In the genomic region with DNA sequence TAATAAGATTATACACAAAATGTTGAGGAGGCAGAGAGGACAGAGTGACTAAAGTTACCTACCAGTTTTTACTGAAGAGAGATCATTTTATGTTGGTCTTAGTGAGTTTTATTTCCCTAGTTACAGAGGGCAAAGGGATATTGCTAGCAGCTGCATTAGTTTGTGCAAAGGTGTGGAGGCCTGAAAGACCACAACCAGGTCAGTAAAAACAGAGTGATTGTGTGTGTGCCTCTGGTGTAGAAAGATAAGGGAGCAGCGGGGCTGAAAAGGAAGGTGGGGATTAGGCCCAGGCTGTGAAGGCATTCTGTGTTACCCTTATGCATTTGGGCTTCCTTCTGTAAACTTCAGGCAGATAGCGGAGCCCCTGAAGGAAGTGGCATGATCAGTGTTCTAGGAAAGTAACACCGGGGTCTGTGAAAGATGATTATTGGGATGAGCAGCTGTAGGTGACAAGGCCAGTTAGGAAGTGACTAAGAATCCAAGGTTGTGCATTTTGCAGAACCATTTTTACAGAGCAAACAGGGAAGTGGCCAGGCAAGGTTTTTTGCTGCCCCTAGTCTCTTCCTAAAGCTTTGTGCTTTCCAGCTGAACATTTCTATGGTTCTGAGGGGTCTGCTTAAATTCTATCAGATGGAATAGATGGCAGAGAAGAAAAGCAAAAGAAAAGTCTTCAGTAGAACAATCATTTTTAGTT, we compare ENCODE assay signal across 1 cellular context.
TF ChIP-seq lines count a peak whose summit lies in the region.

No MANE protein-coding gene starts in this region.

TF ChIP-seq in K562, 482 proteins besides CTCF, POLR2A, EP300 and RAD21 (continued from another document and continues in another):
- TF ChIP-seq KLF6 (CRISPR knock-in tag; IDR thresholded peaks at IDR 0.05; ENCODE audit: borderline replicate concordance) (no peak), FOXP1 (CRISPR knock-in tag; IDR thresholded peaks at IDR 0.05) (peak; percentile 86), HOXB6 (CRISPR knock-in tag; IDR thresholded peaks at IDR 0.05; ENCODE audit: borderline replicate concordance) (no peak), TAF1 (IDR thresholded peaks at IDR 0.05; ENCODE audit: control insufficient read depth, extremely low read depth, insufficient read depth, low read length, severe bottlenecking) (peak; percentile 45), SRSF3 (IDR thresholded peaks at IDR 0.05; ENCODE audit: insufficient read depth, low read length) (no peak), DIDO1 (tag; IDR thresholded peaks at IDR 0.05; ENCODE audit: low read depth) (no peak), PRPF4 (IDR thresholded peaks at IDR 0.05; ENCODE audit: insufficient read depth, low read depth, low read length, poor library complexity, severe bottlenecking) (no peak), RBM17 (IDR thresholded peaks at IDR 0.05; ENCODE audit: borderline replicate concordance, low read depth, low read length) (no peak), XRCC4 (IDR thresholded peaks at IDR 0.05; ENCODE audit: extremely low read depth, insufficient read depth, insufficient read length) (no peak), CSDE1 (IDR thresholded peaks at IDR 0.05) (0 out of 4 replicates have a peak, but pooled peaks of 1 of the 2 experiments have one; percentile 29), SREBF2 (CRISPR knock-in tag; IDR thresholded peaks at IDR 0.05) (no peak), FOXJ2 (tag; IDR thresholded peaks at IDR 0.05) (no peak), GATAD2B (IDR thresholded peaks at IDR 0.05; ENCODE audit: borderline replicate concordance) (peak; percentile 71; the same call in 1 of the 2 replicates), CREB1 (IDR thresholded peaks at IDR 0.05) (peak; percentile 65; the same call in 1 of the 2 replicates), CREB1 (CRISPR knock-in tag; IDR thresholded peaks at IDR 0.05) (peak; percentile 27; the same call in 1 of the 2 replicates), NBN (IDR thresholded peaks at IDR 0.05; ENCODE audit: low read depth) (peak; percentile 93), SMAD4 (CRISPR knock-in tag; conservative IDR thresholded peaks at IDR 0.05) (peak; percentile 80; the same call in 1 of the 2 replicates), BACH1 (tag; IDR thresholded peaks at IDR 0.05) (no peak), SNIP1 (IDR thresholded peaks at IDR 0.05; ENCODE audit: low read depth) (no peak), RAD51 (IDR thresholded peaks at IDR 0.05; ENCODE audit: borderline replicate concordance, low read depth) (no peak), ILK (tag; IDR thresholded peaks at IDR 0.05; ENCODE audit: borderline replicate concordance, low read depth) (no peak), ZNF41 (CRISPR knock-in tag; conservative IDR thresholded peaks at IDR 0.05) (no peak), SMAD3 (CRISPR knock-in tag; conservative IDR thresholded peaks at IDR 0.05) (0 out of 2 replicates have a peak, but pooled peaks have one; percentile 83), RUNX1 (IDR thresholded peaks at IDR 0.05; ENCODE audit: low read depth) (0 out of 2 replicates have a peak, but pooled peaks have one; percentile 71), KAT7 (CRISPR knock-in tag; IDR thresholded peaks at IDR 0.05; ENCODE audit: borderline replicate concordance) (no peak), CBX1 (IDR thresholded peaks at IDR 0.05; ENCODE audit: low read depth) (0 out of 2 replicates have a peak, but pooled peaks have one; percentile 27), NCOA1 (IDR thresholded peaks at IDR 0.05; ENCODE audit: low read depth) (peak; percentile 89), ZNF184 (CRISPR knock-in tag; IDR thresholded peaks at IDR 0.05) (no peak), ZNF507 (tag; conservative IDR thresholded peaks at IDR 0.05) (no peak), OTX1 (CRISPR knock-in tag; IDR thresholded peaks at IDR 0.05) (peak; percentile 68; the same call in 1 of the 2 replicates), FOXJ3 (CRISPR knock-in tag; IDR thresholded peaks at IDR 0.05) (no peak), PRMT5 (CRISPR knock-in tag; IDR thresholded peaks at IDR 0.05) (no peak), HMGN3 (IDR thresholded peaks at IDR 0.05; ENCODE audit: borderline replicate concordance, extremely low read depth, insufficient read length, low read depth, low read length) (peak; percentile 88), NCOA4 (IDR thresholded peaks at IDR 0.05; ENCODE audit: partially characterized antibody) (no peak), ZNF830 (CRISPR knock-in tag; IDR thresholded peaks at IDR 0.05) (no peak), U2AF1 (optimal IDR thresholded peaks at IDR 0.05; ENCODE audit: low read depth, low read length) (no peak), ZNF311 (CRISPR knock-in tag; IDR thresholded peaks at IDR 0.05) (no peak), DDX20 (tag; IDR thresholded peaks at IDR 0.05; ENCODE audit: low read depth) (no peak), NELFE (IDR thresholded peaks at IDR 0.05; ENCODE audit: insufficient read depth, insufficient read length) (no peak), CHCHD3 (CRISPR knock-in tag; IDR thresholded peaks at IDR 0.05) (no peak), TFAM (CRISPR knock-in tag; conservative IDR thresholded peaks at IDR 0.05) (no peak), PTBP1 (IDR thresholded peaks at IDR 0.05; ENCODE audit: low read depth, low read length) (no peak)
- TF ChIP-seq, protein P1, sequence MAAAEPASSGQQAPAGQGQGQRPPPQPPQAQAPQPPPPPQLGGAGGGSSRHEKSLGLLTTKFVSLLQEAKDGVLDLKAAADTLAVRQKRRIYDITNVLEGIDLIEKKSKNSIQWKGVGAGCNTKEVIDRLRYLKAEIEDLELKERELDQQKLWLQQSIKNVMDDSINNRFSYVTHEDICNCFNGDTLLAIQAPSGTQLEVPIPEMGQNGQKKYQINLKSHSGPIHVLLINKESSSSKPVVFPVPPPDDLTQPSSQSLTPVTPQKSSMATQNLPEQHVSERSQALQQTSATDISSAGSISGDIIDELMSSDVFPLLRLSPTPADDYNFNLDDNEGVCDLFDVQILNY (CRISPR knock-in tag; IDR thresholded peaks at IDR 0.05), result no peak
- TF ChIP-seq, protein P2, sequence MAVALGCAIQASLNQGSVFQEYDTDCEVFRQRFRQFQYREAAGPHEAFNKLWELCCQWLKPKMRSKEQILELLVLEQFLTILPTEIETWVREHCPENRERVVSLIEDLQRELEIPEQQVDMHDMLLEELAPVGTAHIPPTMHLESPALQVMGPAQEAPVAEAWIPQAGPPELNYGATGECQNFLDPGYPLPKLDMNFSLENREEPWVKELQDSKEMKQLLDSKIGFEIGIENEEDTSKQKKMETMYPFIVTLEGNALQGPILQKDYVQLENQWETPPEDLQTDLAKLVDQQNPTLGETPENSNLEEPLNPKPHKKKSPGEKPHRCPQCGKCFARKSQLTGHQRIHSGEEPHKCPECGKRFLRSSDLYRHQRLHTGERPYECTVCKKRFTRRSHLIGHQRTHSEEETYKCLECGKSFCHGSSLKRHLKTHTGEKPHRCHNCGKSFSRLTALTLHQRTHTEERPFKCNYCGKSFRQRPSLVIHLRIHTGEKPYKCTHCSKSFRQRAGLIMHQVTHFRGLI (CRISPR knock-in tag; IDR thresholded peaks at IDR 0.05), result no peak
- TF ChIP-seq, protein P3, sequence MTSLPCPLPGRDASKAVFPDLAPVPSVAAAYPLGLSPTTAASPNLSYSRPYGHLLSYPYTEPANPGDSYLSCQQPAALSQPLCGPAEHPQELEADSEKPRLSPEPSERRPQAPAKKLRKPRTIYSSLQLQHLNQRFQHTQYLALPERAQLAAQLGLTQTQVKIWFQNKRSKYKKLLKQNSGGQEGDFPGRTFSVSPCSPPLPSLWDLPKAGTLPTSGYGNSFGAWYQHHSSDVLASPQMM (CRISPR knock-in tag; IDR thresholded peaks at IDR 0.05), result no peak
- TF ChIP-seq, protein P4, sequence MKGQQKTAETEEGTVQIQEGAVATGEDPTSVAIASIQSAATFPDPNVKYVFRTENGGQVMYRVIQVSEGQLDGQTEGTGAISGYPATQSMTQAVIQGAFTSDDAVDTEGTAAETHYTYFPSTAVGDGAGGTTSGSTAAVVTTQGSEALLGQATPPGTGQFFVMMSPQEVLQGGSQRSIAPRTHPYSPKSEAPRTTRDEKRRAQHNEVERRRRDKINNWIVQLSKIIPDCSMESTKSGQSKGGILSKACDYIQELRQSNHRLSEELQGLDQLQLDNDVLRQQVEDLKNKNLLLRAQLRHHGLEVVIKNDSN (CRISPR knock-in tag; IDR thresholded peaks at IDR 0.05), result no peak
- TF ChIP-seq, protein P5, sequence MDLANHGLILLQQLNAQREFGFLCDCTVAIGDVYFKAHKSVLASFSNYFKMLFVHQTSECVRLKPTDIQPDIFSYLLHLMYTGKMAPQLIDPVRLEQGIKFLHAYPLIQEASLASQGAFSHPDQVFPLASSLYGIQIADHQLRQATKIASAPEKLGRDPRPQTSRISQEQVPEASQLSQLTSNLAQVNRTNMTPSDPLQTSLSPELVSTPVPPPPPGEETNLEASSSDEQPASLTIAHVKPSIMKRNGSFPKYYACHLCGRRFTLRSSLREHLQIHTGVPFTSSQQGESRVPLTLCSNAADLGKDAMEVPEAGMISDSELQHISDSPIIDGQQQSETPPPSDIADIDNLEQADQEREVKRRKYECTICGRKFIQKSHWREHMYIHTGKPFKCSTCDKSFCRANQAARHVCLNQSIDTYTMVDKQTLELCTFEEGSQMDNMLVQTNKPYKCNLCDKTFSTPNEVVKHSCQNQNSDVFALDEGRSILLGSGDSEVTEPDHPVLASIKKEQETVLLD (IDR thresholded peaks at IDR 0.05), result peak; percentile 79
- TF ChIP-seq, protein P6, sequence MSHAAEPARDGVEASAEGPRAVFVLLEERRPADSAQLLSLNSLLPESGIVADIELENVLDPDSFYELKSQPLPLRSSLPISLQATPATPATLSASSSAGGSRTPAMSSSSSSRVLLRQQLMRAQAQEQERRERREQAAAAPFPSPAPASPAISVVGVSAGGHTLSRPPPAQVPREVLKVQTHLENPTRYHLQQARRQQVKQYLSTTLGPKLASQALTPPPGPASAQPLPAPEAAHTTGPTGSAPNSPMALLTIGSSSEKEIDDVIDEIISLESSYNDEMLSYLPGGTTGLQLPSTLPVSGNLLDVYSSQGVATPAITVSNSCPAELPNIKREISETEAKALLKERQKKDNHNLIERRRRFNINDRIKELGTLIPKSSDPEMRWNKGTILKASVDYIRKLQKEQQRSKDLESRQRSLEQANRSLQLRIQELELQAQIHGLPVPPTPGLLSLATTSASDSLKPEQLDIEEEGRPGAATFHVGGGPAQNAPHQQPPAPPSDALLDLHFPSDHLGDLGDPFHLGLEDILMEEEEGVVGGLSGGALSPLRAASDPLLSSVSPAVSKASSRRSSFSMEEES (CRISPR knock-in tag; IDR thresholded peaks at IDR 0.05), result no peak
- TF ChIP-seq, protein P7, sequence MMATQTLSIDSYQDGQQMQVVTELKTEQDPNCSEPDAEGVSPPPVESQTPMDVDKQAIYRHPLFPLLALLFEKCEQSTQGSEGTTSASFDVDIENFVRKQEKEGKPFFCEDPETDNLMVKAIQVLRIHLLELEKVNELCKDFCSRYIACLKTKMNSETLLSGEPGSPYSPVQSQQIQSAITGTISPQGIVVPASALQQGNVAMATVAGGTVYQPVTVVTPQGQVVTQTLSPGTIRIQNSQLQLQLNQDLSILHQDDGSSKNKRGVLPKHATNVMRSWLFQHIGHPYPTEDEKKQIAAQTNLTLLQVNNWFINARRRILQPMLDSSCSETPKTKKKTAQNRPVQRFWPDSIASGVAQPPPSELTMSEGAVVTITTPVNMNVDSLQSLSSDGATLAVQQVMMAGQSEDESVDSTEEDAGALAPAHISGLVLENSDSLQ (IDR thresholded peaks at IDR 0.05), result 0 out of 2 replicates have a peak, but pooled peaks have one; percentile 7
- TF ChIP-seq, protein P8, sequence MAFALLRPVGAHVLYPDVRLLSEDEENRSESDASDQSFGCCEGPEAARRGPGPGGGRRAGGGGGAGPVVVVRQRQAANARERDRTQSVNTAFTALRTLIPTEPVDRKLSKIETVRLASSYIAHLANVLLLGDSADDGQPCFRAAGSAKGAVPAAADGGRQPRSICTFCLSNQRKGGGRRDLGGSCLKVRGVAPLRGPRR (CRISPR knock-in tag; IDR thresholded peaks at IDR 0.05), result no peak
- TF ChIP-seq, protein P9, sequence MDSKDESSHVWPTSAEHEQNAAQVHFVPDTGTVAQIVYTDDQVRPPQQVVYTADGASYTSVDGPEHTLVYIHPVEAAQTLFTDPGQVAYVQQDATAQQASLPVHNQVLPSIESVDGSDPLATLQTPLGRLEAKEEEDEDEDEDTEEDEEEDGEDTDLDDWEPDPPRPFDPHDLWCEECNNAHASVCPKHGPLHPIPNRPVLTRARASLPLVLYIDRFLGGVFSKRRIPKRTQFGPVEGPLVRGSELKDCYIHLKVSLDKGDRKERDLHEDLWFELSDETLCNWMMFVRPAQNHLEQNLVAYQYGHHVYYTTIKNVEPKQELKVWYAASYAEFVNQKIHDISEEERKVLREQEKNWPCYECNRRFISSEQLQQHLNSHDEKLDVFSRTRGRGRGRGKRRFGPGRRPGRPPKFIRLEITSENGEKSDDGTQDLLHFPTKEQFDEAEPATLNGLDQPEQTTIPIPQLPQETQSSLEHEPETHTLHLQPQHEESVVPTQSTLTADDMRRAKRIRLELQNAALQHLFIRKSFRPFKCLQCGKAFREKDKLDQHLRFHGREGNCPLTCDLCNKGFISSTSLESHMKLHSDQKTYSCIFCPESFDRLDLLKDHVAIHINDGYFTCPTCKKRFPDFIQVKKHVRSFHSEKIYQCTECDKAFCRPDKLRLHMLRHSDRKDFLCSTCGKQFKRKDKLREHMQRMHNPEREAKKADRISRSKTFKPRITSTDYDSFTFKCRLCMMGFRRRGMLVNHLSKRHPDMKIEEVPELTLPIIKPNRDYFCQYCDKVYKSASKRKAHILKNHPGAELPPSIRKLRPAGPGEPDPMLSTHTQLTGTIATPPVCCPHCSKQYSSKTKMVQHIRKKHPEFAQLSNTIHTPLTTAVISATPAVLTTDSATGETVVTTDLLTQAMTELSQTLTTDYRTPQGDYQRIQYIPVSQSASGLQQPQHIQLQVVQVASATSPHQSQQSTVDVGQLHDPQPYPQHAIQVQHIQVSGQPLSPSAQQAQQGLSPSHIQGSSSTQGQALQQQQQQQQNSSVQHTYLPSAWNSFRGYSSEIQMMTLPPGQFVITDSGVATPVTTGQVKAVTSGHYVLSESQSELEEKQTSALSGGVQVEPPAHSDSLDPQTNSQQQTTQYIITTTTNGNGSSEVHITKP (IDR thresholded peaks at IDR 0.05; ENCODE audit: partially characterized antibody), result peak; percentile 42
- TF ChIP-seq, protein P10, sequence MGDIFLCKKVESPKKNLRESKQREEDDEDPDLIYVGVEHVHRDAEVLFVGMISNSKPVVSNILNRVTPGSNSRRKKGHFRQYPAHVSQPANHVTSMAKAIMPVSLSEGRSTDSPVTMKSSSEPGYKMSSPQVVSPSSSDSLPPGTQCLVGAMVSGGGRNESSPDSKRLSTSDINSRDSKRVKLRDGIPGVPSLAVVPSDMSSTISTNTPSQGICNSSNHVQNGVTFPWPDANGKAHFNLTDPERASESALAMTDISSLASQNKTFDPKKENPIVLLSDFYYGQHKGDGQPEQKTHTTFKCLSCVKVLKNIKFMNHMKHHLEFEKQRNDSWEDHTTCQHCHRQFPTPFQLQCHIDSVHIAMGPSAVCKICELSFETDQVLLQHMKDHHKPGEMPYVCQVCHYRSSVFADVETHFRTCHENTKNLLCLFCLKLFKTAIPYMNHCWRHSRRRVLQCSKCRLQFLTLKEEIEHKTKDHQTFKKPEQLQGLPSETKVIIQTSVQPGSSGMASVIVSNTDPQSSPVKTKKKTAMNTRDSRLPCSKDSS (IDR thresholded peaks at IDR 0.05; ENCODE audit: low read depth, partially characterized antibody), result no peak
- TF ChIP-seq, protein P11, sequence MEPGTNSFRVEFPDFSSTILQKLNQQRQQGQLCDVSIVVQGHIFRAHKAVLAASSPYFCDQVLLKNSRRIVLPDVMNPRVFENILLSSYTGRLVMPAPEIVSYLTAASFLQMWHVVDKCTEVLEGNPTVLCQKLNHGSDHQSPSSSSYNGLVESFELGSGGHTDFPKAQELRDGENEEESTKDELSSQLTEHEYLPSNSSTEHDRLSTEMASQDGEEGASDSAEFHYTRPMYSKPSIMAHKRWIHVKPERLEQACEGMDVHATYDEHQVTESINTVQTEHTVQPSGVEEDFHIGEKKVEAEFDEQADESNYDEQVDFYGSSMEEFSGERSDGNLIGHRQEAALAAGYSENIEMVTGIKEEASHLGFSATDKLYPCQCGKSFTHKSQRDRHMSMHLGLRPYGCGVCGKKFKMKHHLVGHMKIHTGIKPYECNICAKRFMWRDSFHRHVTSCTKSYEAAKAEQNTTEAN (CRISPR knock-in tag; IDR thresholded peaks at IDR 0.05), result no peak
